Comparison of ENCODE assay signal across 19 cellular contexts in genomic region chr4:1616574-1616964, GRCh38.
DNase-seq lines count a peak whose midpoint lies in the region; ATAC-seq and TF ChIP-seq lines count a peak whose summit lies in the region.
"Had no signal": no experiment of that assay in that cellular context is flagged by ENCODE, and none has a peak within 500 bp of the region (broad histone marks: within the 10 kb centered on the region; RNA-seq: fewer than 3 reads in every experiment).

No MANE protein-coding gene starts in this region.

- no peak overlapping the region for H3K23ac ChIP-seq in H9 (ENCODE audit: insufficient read length, low read depth, low read length)

- H3K14ac ChIP-seq in H9 (ENCODE audit: insufficient read depth, low read length) = no peak overlapping the region

- H3K4me1 ChIP-seq in breast epithelium = no peaks in the 10 kb centered on the region
- H3K4me1 ChIP-seq in right cardiac atrium (ENCODE audit: control insufficient read depth, insufficient read depth, low read length) = no peaks in the 10 kb centered on the region
- peaks cover 12% of the 10 kb centered on the region for H3K4me1 ChIP-seq in upper lobe of right lung
- H3K4me1 ChIP-seq in H9 (ENCODE audit: insufficient read depth, low read length) = no peaks in the 10 kb centered on the region
- H3K4me1 ChIP-seq in testis = no peaks in the 10 kb centered on the region

- WGBS in right cardiac atrium = 49% methylated on average over 6 of the region's 6 CpGs
- WGBS in H9 (ENCODE audit: extremely low coverage, insufficient read length, low lambda C conversion rate) = no CpG with 5 or more reads among the region's 6 CpGs
- WGBS in testis, 2 donors = 66 to 71% methylated on average over 6 of the region's 6 CpGs

- H2BK5ac ChIP-seq in H9 (ENCODE audit: insufficient read length, low read length) = no peak overlapping the region

- H3K36me3 Mint-ChIP-seq in MCF 10A (ENCODE audit: insufficient read depth, unreplicated experiment) (no peaks in the 10 kb centered on the region), T-helper 17 cell (ENCODE audit: low read depth) (peaks cover 5% of the 10 kb centered on the region), H9 (ENCODE audit: insufficient read depth in 1 of 3, low read depth in 3 of 3) (no peaks in the 10 kb centered on the region; a peak in 1 of 7 replicates)
- H3K36me3 Mint-ChIP-seq: CD8-positive, alpha-beta T cell had no signal

- H3T11ph ChIP-seq in H9 (ENCODE audit: low read length) = no peak overlapping the region

- H3K4me2 ChIP-seq in H9 (ENCODE audit: insufficient read depth, insufficient read length, low read length) = no peak overlapping the region

- H4K8ac ChIP-seq in H9 (replicated peaks; ENCODE audit: insufficient read length, low read depth, low read length) = no peak overlapping the region

- no peak overlapping the region for H4K91ac ChIP-seq in H9 (ENCODE audit: insufficient read length, low read depth, low read length)

- H3K9ac ChIP-seq in H9 (ENCODE audit: extremely low read depth, insufficient read length, low read length) = no peak overlapping the region

- H2BK12ac ChIP-seq in H9 (ENCODE audit: insufficient read length, low read depth, low read length) = no peak overlapping the region

- H3K23me2 ChIP-seq in H9 (ENCODE audit: insufficient read length, low read depth, low read length, poor library complexity, severe bottlenecking) = no peaks in the 10 kb centered on the region

- H3K27ac Mint-ChIP-seq in MCF 10A (ENCODE audit: low read depth, unreplicated experiment) = no peak overlapping the region
- H3K27ac Mint-ChIP-seq in T-helper 17 cell = no peak overlapping the region
- no peak overlapping the region for H3K27ac Mint-ChIP-seq in H9

- intact Hi-C loops in breast epithelium (cut with DNase I; ENCODE audit: low total_unique reads) (no loop called here), MCF 10A (cut with micrococcal nuclease) (no loop called here), right cardiac atrium (cut with DNase I) (no loop called here), upper lobe of right lung (cut with DNase I) (no loop called here), testis (cut with DNase I; ENCODE audit: low total_unique reads) (no loop called here)

- H3K27me3 Mint-ChIP-seq in MCF 10A (ENCODE audit: insufficient read depth, unreplicated experiment) (no peaks in the 10 kb centered on the region), T-helper 17 cell (no peaks in the 10 kb centered on the region), H9 (ENCODE audit: low read depth) (no peaks in the 10 kb centered on the region; the same call in none of the 2 replicates)

- no peaks in the 10 kb centered on the region for H3K79me1 ChIP-seq in H9 (ENCODE audit: insufficient read depth, low read depth, low read length, poor library complexity, severe bottlenecking)

- H3K27me3 ChIP-seq in breast epithelium = no peaks in the 10 kb centered on the region
- no peaks in the 10 kb centered on the region for H3K27me3 ChIP-seq in right cardiac atrium (ENCODE audit: control insufficient read depth, insufficient read depth)
- no peaks in the 10 kb centered on the region for H3K27me3 ChIP-seq in upper lobe of right lung
- H3K27me3 ChIP-seq in H9 (ENCODE audit: insufficient read depth, low read length) = no peaks in the 10 kb centered on the region
- no peaks in the 10 kb centered on the region for H3K27me3 ChIP-seq in testis

- BruUV-seq in MCF 10A (replicated peaks; lab: Mats Ljungman, UMichigan) = no TSS peak

- no peak overlapping the region for H2AFZ ChIP-seq in H9 (ENCODE audit: low read length)

- peaks cover 2 to 7% of the 10 kb centered on the region in 2 donors for H3K9me3 ChIP-seq in breast epithelium
- no peaks in the 10 kb centered on the region for H3K9me3 ChIP-seq in T-helper 17 cell (ENCODE audit: control insufficient read depth, low read length, poor library complexity, severe bottlenecking)
- H3K9me3 ChIP-seq in right cardiac atrium (ENCODE audit: control insufficient read depth, low read length) = no peaks in the 10 kb centered on the region
- no peaks in the 10 kb centered on the region for H3K9me3 ChIP-seq in upper lobe of right lung
- no peaks in the 10 kb centered on the region for H3K9me3 ChIP-seq in H9 (ENCODE audit: control insufficient read depth, low read depth, low read length)
- H3K9me3 ChIP-seq in testis = no peaks in the 10 kb centered on the region

- TF ChIP-seq CTCF in breast epithelium (IDR thresholded peaks at IDR 0.05) (no peak), MCF 10A (IDR thresholded peaks at IDR 0.05; ENCODE audit: unreplicated experiment) (no peak), upper lobe of right lung (IDR thresholded peaks at IDR 0.05) (no peak), H9 (conservative IDR thresholded peaks at IDR 0.05) (no peak), testis (IDR thresholded peaks at IDR 0.05) (no peak)

- H2BK15ac ChIP-seq in H9 (ENCODE audit: low read depth, low read length) = no peak overlapping the region

- H3K27ac ChIP-seq in breast epithelium (no peak overlapping the region), right cardiac atrium (ENCODE audit: low read length) (no peak overlapping the region), upper lobe of right lung (peak overlapping the region; percentile 55), H9 (ENCODE audit: insufficient read length, low read depth, low read length) (no peak overlapping the region), testis (no peak overlapping the region)

- H2BK120ac ChIP-seq in H9 (ENCODE audit: low read depth, low read length, poor library complexity, severe bottlenecking) = no peak overlapping the region

- ATAC-seq in T-helper 17 cell (no peak), right cardiac atrium (peak; percentile 25 to 62), upper lobe of right lung (peak; percentile 4)

- H3K4me3 Mint-ChIP-seq in MCF 10A (ENCODE audit: unreplicated experiment) = no peak overlapping the region
- peak overlapping the region; percentile 78 for H3K4me3 Mint-ChIP-seq in T-helper 17 cell
- no peak overlapping the region for H3K4me3 Mint-ChIP-seq in H9

- H3K36me3 ChIP-seq in breast epithelium (no peaks in the 10 kb centered on the region), upper lobe of right lung (no peaks in the 10 kb centered on the region), testis (ENCODE audit: low read depth, missing control alignments) (no peaks in the 10 kb centered on the region)

- no peak overlapping the region for H3K18ac ChIP-seq in H9 (ENCODE audit: insufficient read length, low read depth, low read length)

- DNase-seq in breast epithelium (ENCODE audit: low spot score in 2 of 2) (no peak), MCF 10A (ENCODE audit: unreplicated experiment) (no peak), T-helper 17 cell (no peak), right cardiac atrium (peak in 1 of 3 donors; percentile 44), upper lobe of right lung (no peak), H9 (no peak), NCI-H1092 treated with DMSO at 0.1 percent for 48 hours (lab: John Stamatoyannopoulos, UW) (no peak), testis (no peak)
- DNase-seq: 8988T, Calu3, GF-D8, GOT3, MV-4-11, NCI-H1417, NCI-H187 treated with DMSO at 0.1 percent for 48 hours, NCI-H226, NCI-H524, SIG-M5 had no signal

- H3K9me3 Mint-ChIP-seq in MCF 10A (ENCODE audit: unreplicated experiment) (peaks cover 8% of the 10 kb centered on the region), H9 (peaks cover 0 to 10% of the 10 kb centered on the region in 2 experiments; a peak in 2 of 5 replicates)

- no peak overlapping the region for H2AK5ac ChIP-seq in H9 (ENCODE audit: insufficient read length, low read length)

- no peaks in the 10 kb centered on the region for H3K79me2 ChIP-seq in H9 (ENCODE audit: insufficient read depth, low read length)

- no peak overlapping the region for H3K4ac ChIP-seq in H9 (ENCODE audit: low read depth, low read length)

- TF ChIP-seq POLR2A in breast epithelium (IDR thresholded peaks at IDR 0.05) (no peak), testis (IDR thresholded peaks at IDR 0.05) (no peak)

- CTCF ChIA-PET in MCF 10A (lab: Yijun Ruan, JAX) = interaction anchor here (0.6 to 1.4 kb wide), 3 partner anchors 13 to 67 kb away, joined by 3 to 6 read pairs (median 3); partner anchors contain the start of gene FAM53A

- no peaks in the 10 kb centered on the region for H4K20me1 ChIP-seq in H9 (ENCODE audit: control insufficient read depth, insufficient read depth, insufficient read length)

- H3K4me3 ChIP-seq in breast epithelium (peak overlapping the region in 2 of 3 donors; percentile 14 to 39), right cardiac atrium (ENCODE audit: low read length) (no peak overlapping the region), upper lobe of right lung (no peak overlapping the region), testis (no peak overlapping the region)

- H3K4me1 Mint-ChIP-seq in MCF 10A (ENCODE audit: insufficient read depth, unreplicated experiment) (peaks cover 8% of the 10 kb centered on the region), T-helper 17 cell (peaks cover 14% of the 10 kb centered on the region), H9 (no peaks in the 10 kb centered on the region)

- H2BK20ac ChIP-seq in H9 (ENCODE audit: low read depth, low read length, poor library complexity, severe bottlenecking) = no peak overlapping the region

- POLR2A ChIA-PET in MCF 10A (lab: Yijun Ruan, JAX) = no interaction called here

- H3K56ac ChIP-seq in H9 (ENCODE audit: insufficient read length, low read depth, low read length) = no peak overlapping the region

- H4K5ac ChIP-seq in H9 (ENCODE audit: insufficient read length, low read depth, low read length) = no peak overlapping the region

Comparison
In these comparisons a context has a peak if more than half of its experiments do, and no peak if none do; other contexts are left out.
1. H3K4me3 ChIP-seq: peak in breast epithelium (2 of 3); none in right cardiac atrium (single experiment), upper lobe of right lung (single experiment) and testis (0 of 2).